2 cellular contexts compared by ENCODE assay signal in the genomic region with DNA sequence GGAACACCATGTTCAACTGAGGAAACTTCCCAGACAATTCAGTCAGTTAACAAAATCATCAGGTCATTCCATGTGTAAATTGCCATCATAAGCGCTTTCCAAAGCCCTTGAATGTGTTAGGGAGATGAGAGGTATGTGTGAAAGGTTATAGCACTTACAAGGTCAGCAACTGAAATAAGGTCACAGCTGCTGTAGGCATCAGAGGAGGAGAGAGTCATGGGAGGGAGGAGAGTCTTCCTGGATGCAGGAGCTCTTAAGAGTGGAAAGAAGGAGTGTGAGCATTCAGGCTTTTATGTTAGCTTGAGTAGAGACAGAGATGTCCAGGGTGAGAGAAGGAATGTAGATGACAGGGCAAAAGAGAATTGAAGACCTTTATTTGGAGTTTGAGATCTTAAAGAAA.
TF ChIP-seq lines count a peak whose summit lies in the region.

No MANE protein-coding gene starts in this region.

TF ChIP-seq in IMR-90, 13 proteins besides CTCF, POLR2A, EP300 and RAD21:
- no peak for TF ChIP-seq CHD1 (IDR thresholded peaks at IDR 0.05; ENCODE audit: low read depth, low read length)
- no peak for TF ChIP-seq MAFK (IDR thresholded peaks at IDR 0.05; ENCODE audit: low read depth, low read length)
- TF ChIP-seq RFX5 (IDR thresholded peaks at IDR 0.05; ENCODE audit: low read depth, low read length), result no peak
- TF ChIP-seq, protein P1, sequence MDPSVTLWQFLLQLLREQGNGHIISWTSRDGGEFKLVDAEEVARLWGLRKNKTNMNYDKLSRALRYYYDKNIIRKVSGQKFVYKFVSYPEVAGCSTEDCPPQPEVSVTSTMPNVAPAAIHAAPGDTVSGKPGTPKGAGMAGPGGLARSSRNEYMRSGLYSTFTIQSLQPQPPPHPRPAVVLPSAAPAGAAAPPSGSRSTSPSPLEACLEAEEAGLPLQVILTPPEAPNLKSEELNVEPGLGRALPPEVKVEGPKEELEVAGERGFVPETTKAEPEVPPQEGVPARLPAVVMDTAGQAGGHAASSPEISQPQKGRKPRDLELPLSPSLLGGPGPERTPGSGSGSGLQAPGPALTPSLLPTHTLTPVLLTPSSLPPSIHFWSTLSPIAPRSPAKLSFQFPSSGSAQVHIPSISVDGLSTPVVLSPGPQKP (IDR thresholded peaks at IDR 0.05; ENCODE audit: borderline replicate concordance, low read depth, low read length), result no peak
- TF ChIP-seq NFE2L2 (IDR thresholded peaks at IDR 0.05; ENCODE audit: low read depth, low read length), result no peak
- no peak for TF ChIP-seq FOS (IDR thresholded peaks at IDR 0.05; ENCODE audit: low read depth, low read length)
- no peak for TF ChIP-seq MXI1 (IDR thresholded peaks at IDR 0.05; ENCODE audit: borderline replicate concordance, low read depth, low read length)
- TF ChIP-seq BHLHE40 (IDR thresholded peaks at IDR 0.05; ENCODE audit: low read depth, low read length), result no peak
- TF ChIP-seq MAZ (IDR thresholded peaks at IDR 0.05; ENCODE audit: borderline replicate concordance, low read depth, low read length), result no peak
- no peak for TF ChIP-seq RCOR1 (IDR thresholded peaks at IDR 0.05; ENCODE audit: insufficient replicate concordance, low read length)
- no peak for TF ChIP-seq SMC3 (IDR thresholded peaks at IDR 0.05; ENCODE audit: low read depth, low read length)
- TF ChIP-seq, protein P2, sequence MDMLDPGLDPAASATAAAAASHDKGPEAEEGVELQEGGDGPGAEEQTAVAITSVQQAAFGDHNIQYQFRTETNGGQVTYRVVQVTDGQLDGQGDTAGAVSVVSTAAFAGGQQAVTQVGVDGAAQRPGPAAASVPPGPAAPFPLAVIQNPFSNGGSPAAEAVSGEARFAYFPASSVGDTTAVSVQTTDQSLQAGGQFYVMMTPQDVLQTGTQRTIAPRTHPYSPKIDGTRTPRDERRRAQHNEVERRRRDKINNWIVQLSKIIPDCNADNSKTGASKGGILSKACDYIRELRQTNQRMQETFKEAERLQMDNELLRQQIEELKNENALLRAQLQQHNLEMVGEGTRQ (IDR thresholded peaks at IDR 0.05; ENCODE audit: low read depth, low read length), result no peak
- TF ChIP-seq CEBPB (IDR thresholded peaks at IDR 0.05; ENCODE audit: low read depth, low read length), result no peak

TF ChIP-seq in GM12878, 131 proteins besides CTCF, POLR2A, EP300 and RAD21:
- TF ChIP-seq RB1 (IDR thresholded peaks at IDR 0.05; ENCODE audit: borderline replicate concordance) (no peak), MYC (IDR thresholded peaks at IDR 0.05; ENCODE audit: insufficient read depth, insufficient read length, insufficient replicate concordance, low read length, severe bottlenecking) (no peak), FOXM1 (IDR thresholded peaks at IDR 0.05; ENCODE audit: low read depth, low read length) (no peak), ZNF384 (IDR thresholded peaks at IDR 0.05; ENCODE audit: borderline replicate concordance, low read depth, low read length) (no peak), SMARCA5 (IDR thresholded peaks at IDR 0.05) (no peak), STAT3 (IDR thresholded peaks at IDR 0.05; ENCODE audit: low read depth, low read length) (no peak), BMI1 (IDR thresholded peaks at IDR 0.05; ENCODE audit: borderline replicate concordance) (no peak), ZNF24 (IDR thresholded peaks at IDR 0.05) (no peak), MTA3 (IDR thresholded peaks at IDR 0.05; ENCODE audit: borderline replicate concordance, low read length) (no peak), NR2C1 (IDR thresholded peaks at IDR 0.05) (no peak), EGR1 (IDR thresholded peaks at IDR 0.05; ENCODE audit: borderline replicate concordance in 1 of 2, low read depth in 2 of 2, low read length in 2 of 2) (no peak), HDAC6 (IDR thresholded peaks at IDR 0.05; ENCODE audit: unreplicated experiment) (no peak), RUNX3 (IDR thresholded peaks at IDR 0.05; ENCODE audit: low read length) (no peak), SP1 (IDR thresholded peaks at IDR 0.05; ENCODE audit: low read depth, low read length) (no peak), FOS (IDR thresholded peaks at IDR 0.05; ENCODE audit: borderline replicate concordance, extremely low read depth, insufficient read length) (no peak)
- TF ChIP-seq, protein P3, sequence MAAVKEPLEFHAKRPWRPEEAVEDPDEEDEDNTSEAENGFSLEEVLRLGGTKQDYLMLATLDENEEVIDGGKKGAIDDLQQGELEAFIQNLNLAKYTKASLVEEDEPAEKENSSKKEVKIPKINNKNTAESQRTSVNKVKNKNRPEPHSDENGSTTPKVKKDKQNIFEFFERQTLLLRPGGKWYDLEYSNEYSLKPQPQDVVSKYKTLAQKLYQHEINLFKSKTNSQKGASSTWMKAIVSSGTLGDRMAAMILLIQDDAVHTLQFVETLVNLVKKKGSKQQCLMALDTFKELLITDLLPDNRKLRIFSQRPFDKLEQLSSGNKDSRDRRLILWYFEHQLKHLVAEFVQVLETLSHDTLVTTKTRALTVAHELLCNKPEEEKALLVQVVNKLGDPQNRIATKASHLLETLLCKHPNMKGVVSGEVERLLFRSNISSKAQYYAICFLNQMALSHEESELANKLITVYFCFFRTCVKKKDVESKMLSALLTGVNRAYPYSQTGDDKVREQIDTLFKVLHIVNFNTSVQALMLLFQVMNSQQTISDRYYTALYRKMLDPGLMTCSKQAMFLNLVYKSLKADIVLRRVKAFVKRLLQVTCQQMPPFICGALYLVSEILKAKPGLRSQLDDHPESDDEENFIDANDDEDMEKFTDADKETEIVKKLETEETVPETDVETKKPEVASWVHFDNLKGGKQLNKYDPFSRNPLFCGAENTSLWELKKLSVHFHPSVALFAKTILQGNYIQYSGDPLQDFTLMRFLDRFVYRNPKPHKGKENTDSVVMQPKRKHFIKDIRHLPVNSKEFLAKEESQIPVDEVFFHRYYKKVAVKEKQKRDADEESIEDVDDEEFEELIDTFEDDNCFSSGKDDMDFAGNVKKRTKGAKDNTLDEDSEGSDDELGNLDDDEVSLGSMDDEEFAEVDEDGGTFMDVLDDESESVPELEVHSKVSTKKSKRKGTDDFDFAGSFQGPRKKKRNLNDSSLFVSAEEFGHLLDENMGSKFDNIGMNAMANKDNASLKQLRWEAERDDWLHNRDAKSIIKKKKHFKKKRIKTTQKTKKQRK (IDR thresholded peaks at IDR 0.05; ENCODE audit: low read depth, low read length), result no peak
- TF ChIP-seq, protein P4, sequence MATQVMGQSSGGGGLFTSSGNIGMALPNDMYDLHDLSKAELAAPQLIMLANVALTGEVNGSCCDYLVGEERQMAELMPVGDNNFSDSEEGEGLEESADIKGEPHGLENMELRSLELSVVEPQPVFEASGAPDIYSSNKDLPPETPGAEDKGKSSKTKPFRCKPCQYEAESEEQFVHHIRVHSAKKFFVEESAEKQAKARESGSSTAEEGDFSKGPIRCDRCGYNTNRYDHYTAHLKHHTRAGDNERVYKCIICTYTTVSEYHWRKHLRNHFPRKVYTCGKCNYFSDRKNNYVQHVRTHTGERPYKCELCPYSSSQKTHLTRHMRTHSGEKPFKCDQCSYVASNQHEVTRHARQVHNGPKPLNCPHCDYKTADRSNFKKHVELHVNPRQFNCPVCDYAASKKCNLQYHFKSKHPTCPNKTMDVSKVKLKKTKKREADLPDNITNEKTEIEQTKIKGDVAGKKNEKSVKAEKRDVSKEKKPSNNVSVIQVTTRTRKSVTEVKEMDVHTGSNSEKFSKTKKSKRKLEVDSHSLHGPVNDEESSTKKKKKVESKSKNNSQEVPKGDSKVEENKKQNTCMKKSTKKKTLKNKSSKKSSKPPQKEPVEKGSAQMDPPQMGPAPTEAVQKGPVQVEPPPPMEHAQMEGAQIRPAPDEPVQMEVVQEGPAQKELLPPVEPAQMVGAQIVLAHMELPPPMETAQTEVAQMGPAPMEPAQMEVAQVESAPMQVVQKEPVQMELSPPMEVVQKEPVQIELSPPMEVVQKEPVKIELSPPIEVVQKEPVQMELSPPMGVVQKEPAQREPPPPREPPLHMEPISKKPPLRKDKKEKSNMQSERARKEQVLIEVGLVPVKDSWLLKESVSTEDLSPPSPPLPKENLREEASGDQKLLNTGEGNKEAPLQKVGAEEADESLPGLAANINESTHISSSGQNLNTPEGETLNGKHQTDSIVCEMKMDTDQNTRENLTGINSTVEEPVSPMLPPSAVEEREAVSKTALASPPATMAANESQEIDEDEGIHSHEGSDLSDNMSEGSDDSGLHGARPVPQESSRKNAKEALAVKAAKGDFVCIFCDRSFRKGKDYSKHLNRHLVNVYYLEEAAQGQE (IDR thresholded peaks at IDR 0.05; ENCODE audit: low read depth, low read length), result no peak
- TF ChIP-seq, protein P5, sequence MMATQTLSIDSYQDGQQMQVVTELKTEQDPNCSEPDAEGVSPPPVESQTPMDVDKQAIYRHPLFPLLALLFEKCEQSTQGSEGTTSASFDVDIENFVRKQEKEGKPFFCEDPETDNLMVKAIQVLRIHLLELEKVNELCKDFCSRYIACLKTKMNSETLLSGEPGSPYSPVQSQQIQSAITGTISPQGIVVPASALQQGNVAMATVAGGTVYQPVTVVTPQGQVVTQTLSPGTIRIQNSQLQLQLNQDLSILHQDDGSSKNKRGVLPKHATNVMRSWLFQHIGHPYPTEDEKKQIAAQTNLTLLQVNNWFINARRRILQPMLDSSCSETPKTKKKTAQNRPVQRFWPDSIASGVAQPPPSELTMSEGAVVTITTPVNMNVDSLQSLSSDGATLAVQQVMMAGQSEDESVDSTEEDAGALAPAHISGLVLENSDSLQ (IDR thresholded peaks at IDR 0.05), result no peak
- TF ChIP-seq, protein P1 (IDR thresholded peaks at IDR 0.05; ENCODE audit: low read depth, low read length), result no peak
TF ChIP-seq in GM12878: peak in this region for 0.
